Comparison of ENCODE assay signal across 1 cellular context in the genomic region with DNA sequence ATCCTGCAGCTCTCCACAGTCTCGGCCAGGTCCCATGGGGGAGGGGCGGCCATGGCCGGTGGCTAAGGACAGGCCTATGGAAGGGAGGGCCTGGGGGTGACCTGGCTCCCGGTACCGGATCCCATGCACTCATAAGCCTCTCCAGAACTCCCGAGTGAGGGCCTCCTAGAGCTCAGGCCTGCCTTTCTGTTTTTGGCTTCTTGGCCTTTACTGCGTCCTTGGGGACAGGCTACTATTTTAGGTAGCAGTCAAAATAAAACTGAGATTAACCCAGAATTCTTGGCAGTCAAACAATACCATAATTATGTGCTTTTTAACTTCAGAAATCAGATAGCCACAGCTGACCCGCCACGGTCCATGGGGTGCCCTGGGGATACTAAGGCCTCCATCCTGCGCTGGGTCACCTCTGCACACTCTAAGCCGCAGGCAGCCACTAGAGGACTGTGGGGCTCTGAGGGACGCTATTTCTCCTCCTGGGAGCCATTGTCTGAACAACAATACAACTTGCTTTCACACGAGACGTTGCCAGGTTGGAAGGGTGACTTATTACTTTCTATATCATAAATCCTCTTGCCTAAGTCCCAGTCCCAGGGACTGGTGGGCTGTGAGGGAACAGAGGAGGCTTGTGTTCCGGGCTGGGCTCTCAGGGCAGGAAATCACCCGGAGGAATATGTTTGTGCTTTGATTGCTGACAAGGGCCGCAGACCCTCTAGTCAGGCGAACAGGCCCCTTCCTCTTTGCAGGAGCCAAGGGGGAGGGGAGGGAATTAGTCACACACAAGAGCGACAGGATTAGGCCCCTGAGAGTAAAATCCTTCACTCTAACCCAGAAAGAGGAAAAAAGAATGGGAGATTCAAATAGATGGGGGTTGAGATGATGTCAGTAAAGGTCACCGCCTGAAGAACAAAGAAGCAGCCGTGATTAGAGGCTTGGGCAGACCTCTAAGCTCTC.
TF ChIP-seq lines count a peak whose summit lies in the region.

No MANE protein-coding gene starts in this region.

TF ChIP-seq in neural cell, 6 proteins besides CTCF, POLR2A, EP300 and RAD21 (continued from another document):
- TF ChIP-seq, protein P1, sequence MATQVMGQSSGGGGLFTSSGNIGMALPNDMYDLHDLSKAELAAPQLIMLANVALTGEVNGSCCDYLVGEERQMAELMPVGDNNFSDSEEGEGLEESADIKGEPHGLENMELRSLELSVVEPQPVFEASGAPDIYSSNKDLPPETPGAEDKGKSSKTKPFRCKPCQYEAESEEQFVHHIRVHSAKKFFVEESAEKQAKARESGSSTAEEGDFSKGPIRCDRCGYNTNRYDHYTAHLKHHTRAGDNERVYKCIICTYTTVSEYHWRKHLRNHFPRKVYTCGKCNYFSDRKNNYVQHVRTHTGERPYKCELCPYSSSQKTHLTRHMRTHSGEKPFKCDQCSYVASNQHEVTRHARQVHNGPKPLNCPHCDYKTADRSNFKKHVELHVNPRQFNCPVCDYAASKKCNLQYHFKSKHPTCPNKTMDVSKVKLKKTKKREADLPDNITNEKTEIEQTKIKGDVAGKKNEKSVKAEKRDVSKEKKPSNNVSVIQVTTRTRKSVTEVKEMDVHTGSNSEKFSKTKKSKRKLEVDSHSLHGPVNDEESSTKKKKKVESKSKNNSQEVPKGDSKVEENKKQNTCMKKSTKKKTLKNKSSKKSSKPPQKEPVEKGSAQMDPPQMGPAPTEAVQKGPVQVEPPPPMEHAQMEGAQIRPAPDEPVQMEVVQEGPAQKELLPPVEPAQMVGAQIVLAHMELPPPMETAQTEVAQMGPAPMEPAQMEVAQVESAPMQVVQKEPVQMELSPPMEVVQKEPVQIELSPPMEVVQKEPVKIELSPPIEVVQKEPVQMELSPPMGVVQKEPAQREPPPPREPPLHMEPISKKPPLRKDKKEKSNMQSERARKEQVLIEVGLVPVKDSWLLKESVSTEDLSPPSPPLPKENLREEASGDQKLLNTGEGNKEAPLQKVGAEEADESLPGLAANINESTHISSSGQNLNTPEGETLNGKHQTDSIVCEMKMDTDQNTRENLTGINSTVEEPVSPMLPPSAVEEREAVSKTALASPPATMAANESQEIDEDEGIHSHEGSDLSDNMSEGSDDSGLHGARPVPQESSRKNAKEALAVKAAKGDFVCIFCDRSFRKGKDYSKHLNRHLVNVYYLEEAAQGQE (IDR thresholded peaks at IDR 0.05; ENCODE audit: borderline replicate concordance), result no peak
- no peak for TF ChIP-seq TAF1 (IDR thresholded peaks at IDR 0.05; ENCODE audit: low read depth)
